1 cellular context compared by ENCODE assay signal in the genomic region with DNA sequence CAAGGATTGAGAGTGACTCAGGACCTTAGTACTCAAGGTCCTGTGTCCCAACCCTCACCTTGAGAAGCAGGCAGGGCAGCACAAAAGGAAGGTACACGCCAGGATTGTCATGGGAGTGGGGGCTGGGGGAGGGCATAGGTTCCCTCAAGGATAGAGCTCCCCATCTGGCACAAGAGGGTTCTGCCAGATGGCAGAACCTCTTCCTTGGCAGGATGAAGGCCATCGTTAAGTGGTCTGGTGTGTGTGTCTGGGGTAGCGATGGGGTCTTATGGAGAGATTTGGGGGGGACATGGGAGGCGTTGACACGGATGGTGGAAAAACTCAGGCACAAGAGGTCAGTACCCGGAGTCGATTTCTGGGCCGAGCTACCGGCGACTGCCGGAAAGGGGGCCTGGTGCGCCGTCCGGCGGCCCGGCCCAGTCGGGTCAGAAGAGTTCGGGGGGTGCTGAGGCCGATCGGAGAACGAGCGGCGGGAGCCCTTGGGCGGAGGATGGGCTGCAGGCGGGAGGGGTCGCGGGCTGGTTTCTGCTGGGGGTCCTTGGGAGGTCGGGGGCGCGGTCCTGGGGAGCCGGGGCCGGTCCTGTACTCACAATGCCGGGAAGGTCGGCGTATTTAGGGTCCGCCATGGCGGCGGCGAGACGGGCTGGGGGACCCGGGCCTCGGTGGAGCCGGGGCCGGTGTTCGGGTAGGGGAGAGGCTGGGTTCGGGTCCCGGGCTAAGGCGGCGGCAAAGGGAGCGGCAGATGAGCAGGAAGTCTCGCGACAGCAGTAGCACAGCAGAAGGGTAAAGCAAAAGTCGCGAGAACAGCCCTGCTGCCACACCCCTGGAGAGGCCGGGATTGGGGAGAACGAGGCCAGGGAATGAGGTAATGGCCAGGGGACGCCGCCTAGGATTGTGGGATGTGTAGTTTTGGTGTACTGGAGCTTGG.
TF ChIP-seq lines count a peak whose summit lies in the region.

A gene (minus strand): TSS at position 755 of the 928 bp plus-strand sequence. CDS start 129 bp downstream, at position 626.

TF ChIP-seq in HepG2, 621 proteins besides CTCF, POLR2A, EP300 and RAD21 (continued from another document):
- TF ChIP-seq, protein P1, sequence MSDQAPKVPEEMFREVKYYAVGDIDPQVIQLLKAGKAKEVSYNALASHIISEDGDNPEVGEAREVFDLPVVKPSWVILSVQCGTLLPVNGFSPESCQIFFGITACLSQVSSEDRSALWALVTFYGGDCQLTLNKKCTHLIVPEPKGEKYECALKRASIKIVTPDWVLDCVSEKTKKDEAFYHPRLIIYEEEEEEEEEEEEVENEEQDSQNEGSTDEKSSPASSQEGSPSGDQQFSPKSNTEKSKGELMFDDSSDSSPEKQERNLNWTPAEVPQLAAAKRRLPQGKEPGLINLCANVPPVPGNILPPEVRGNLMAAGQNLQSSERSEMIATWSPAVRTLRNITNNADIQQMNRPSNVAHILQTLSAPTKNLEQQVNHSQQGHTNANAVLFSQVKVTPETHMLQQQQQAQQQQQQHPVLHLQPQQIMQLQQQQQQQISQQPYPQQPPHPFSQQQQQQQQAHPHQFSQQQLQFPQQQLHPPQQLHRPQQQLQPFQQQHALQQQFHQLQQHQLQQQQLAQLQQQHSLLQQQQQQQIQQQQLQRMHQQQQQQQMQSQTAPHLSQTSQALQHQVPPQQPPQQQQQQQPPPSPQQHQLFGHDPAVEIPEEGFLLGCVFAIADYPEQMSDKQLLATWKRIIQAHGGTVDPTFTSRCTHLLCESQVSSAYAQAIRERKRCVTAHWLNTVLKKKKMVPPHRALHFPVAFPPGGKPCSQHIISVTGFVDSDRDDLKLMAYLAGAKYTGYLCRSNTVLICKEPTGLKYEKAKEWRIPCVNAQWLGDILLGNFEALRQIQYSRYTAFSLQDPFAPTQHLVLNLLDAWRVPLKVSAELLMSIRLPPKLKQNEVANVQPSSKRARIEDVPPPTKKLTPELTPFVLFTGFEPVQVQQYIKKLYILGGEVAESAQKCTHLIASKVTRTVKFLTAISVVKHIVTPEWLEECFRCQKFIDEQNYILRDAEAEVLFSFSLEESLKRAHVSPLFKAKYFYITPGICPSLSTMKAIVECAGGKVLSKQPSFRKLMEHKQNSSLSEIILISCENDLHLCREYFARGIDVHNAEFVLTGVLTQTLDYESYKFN (CRISPR knock-in tag; conservative IDR thresholded peaks at IDR 0.05): peak; percentile 27; the same call in 1 of the 2 replicates
- TF ChIP-seq ZSCAN25 (CRISPR knock-in tag; IDR thresholded peaks at IDR 0.05) (peak; percentile 84; the same call in 1 of the 2 replicates), NFIC (IDR thresholded peaks at IDR 0.05; ENCODE audit: low read length) (no peak), NCOA5 (CRISPR knock-in tag; IDR thresholded peaks at IDR 0.05) (no peak), KDM2A (CRISPR knock-in tag; IDR thresholded peaks at IDR 0.05; ENCODE audit: borderline replicate concordance, low read depth) (peak; percentile 51; the same call in 1 of the 2 replicates), ZFP36L1 (CRISPR knock-in tag; IDR thresholded peaks at IDR 0.05) (no peak), LCORL (IDR thresholded peaks at IDR 0.05) (no peak), LCORL (CRISPR knock-in tag; IDR thresholded peaks at IDR 0.05) (peak; percentile 54), NFYC (CRISPR knock-in tag; IDR thresholded peaks at IDR 0.05) (peak; percentile 64)
- TF ChIP-seq, protein P2, sequence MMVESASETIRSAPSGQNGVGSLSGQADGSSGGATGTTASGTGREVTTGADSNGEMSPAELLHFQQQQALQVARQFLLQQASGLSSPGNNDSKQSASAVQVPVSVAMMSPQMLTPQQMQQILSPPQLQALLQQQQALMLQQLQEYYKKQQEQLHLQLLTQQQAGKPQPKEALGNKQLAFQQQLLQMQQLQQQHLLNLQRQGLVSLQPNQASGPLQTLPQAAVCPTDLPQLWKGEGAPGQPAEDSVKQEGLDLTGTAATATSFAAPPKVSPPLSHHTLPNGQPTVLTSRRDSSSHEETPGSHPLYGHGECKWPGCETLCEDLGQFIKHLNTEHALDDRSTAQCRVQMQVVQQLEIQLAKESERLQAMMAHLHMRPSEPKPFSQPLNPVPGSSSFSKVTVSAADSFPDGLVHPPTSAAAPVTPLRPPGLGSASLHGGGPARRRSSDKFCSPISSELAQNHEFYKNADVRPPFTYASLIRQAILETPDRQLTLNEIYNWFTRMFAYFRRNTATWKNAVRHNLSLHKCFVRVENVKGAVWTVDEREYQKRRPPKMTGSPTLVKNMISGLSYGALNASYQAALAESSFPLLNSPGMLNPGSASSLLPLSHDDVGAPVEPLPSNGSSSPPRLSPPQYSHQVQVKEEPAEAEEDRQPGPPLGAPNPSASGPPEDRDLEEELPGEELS (CRISPR knock-in tag; IDR thresholded peaks at IDR 0.05): 0 out of 2 replicates have a peak, but pooled peaks have one; percentile 19
- TF ChIP-seq, protein P3, sequence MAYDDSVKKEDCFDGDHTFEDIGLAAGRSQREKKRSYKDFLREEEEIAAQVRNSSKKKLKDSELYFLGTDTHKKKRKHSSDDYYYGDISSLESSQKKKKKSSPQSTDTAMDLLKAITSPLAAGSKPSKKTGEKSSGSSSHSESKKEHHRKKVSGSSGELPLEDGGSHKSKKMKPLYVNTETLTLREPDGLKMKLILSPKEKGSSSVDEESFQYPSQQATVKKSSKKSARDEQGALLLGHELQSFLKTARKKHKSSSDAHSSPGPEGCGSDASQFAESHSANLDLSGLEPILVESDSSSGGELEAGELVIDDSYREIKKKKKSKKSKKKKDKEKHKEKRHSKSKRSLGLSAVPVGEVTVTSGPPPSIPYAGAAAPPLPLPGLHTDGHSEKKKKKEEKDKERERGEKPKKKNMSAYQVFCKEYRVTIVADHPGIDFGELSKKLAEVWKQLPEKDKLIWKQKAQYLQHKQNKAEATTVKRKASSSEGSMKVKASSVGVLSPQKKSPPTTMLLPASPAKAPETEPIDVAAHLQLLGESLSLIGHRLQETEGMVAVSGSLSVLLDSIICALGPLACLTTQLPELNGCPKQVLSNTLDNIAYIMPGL (CRISPR knock-in tag; IDR thresholded peaks at IDR 0.05; ENCODE audit: borderline replicate concordance in 1 of 2, low read depth in 1 of 2): peak in 1 of 2 experiments; percentile 80; a peak in 2 of 4 replicates
- TF ChIP-seq, protein P4, sequence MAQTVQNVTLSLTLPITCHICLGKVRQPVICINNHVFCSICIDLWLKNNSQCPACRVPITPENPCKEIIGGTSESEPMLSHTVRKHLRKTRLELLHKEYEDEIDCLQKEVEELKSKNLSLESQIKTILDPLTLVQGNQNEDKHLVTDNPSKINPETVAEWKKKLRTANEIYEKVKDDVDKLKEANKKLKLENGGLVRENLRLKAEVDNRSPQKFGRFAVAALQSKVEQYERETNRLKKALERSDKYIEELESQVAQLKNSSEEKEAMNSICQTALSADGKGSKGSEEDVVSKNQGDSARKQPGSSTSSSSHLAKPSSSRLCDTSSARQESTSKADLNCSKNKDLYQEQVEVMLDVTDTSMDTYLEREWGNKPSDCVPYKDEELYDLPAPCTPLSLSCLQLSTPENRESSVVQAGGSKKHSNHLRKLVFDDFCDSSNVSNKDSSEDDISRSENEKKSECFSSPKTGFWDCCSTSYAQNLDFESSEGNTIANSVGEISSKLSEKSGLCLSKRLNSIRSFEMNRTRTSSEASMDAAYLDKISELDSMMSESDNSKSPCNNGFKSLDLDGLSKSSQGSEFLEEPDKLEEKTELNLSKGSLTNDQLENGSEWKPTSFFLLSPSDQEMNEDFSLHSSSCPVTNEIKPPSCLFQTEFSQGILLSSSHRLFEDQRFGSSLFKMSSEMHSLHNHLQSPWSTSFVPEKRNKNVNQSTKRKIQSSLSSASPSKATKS (CRISPR knock-in tag; IDR thresholded peaks at IDR 0.05): no peak
